Comparison of ENCODE assay signal across 28 cellular contexts in the genomic region with DNA sequence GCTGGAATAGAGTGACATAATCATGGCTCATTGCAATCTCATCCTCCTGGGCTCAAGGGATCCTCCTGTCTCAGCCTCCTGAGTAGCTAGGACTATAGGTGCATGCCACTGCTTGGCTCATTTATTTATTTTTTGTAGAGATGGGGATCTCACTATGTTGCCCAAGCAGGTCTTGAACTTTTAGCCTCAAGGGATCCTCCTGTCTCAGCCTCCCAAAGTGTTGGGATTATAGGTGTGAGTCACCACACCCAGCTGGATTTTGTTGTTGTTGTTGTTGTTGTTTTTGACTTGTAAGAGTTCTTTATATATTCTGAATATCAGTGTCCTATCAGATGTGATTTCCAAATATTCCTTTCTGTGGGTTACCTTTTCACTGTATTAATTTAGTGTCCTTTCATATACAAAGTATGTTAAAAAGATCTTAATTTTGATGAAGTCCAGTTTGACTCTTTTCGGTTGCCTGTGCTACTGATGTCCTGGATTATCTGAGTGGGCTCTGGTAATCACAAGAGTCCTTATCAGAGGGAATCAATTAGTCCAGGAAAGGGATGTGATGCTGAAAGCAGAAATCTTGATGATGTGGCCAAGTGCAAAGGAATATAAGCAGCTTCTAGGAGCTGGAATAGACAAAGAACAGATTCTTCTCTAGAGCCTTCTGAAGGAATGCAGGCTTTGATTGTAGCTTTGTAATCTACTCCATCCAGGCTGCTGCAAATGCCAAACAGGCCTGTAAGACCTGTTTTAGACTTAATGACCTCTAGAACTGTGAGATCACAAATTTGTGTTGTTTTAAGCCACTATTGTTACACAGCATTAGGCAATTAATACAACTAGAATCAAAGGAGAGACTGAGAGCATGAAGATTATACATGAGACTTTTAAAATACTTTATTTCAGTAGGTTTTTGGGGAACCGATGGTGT. TPM values are rescaled to one million over a fixed set of nuclear protein-coding genes. Genes with fewer than 3 reads are reported as not detected.
A peak's percentile ranks its signal among the peaks of the same experiment; 100 is the strongest.
DNase-seq lines count a peak whose midpoint lies in the region; ATAC-seq lines count a peak whose summit lies in the region.
"Had no signal": no experiment of that assay in that cellular context is flagged by ENCODE, and none has a peak within 500 bp of the region (broad histone marks: within the 10 kb centered on the region; RNA-seq: fewer than 3 reads in every experiment).

No MANE protein-coding gene starts in this region.

- H3K9ac ChIP-seq in Karpas-422 (ENCODE audit: low read length): no peak overlapping the region
- H3K9ac ChIP-seq: GM23248, SK-N-SH had no signal

- H3K4me1 ChIP-seq in CD8-positive, alpha-beta memory T cell (ENCODE audit: insufficient read depth, low read length): peaks cover 31% of the 10 kb centered on the region
- H3K4me1 ChIP-seq in Karpas-422 (ENCODE audit: low read length): peaks cover 42% of the 10 kb centered on the region
- peaks cover 3 to 7% of the 10 kb centered on the region in 2 donors for H3K4me1 ChIP-seq in naive thymus-derived CD4-positive, alpha-beta T cell (ENCODE audit: control insufficient read depth in 2 of 2, insufficient read depth in 2 of 2, low read length in 2 of 2)
- H3K4me1 ChIP-seq: testis had no signal

- H3K4me3 ChIP-seq in CD8-positive, alpha-beta memory T cell (ENCODE audit: low read length): no peak overlapping the region
- H3K4me3 ChIP-seq in Karpas-422 (ENCODE audit: low read length): no peak overlapping the region
- H3K4me3 ChIP-seq in naive thymus-derived CD4-positive, alpha-beta T cell (ENCODE audit: low read length): no peak overlapping the region
- H3K4me3 ChIP-seq: esophagus muscularis mucosa, gastroesophageal sphincter, GM23248, left ventricle myocardium inferior, testis had no signal

- peaks cover 66 to 84% (median 79%) of the 10 kb centered on the region in 3 donors for H3K4me1 Mint-ChIP-seq in CD8-positive, alpha-beta memory T cell
- H3K4me1 Mint-ChIP-seq in naive thymus-derived CD4-positive, alpha-beta T cell: peaks cover 40 to 78% (median 65%) of the 10 kb centered on the region in 7 donors
- H3K4me1 Mint-ChIP-seq: nephron had no signal

- no peak overlapping the region for H3K4me2 ChIP-seq in Karpas-422 (ENCODE audit: low read depth, low read length, poor library complexity, severe bottlenecking)
- H3K4me2 ChIP-seq: SK-N-SH had no signal

- peak overlapping the region in 5 of 8 donors; percentile 29 to 86 (median 68) for H3K27ac Mint-ChIP-seq in CD8-positive, alpha-beta memory T cell
- H3K27ac Mint-ChIP-seq in naive thymus-derived CD4-positive, alpha-beta T cell: peak overlapping the region in 2 of 9 donors; percentile 4 to 22
- H3K27ac Mint-ChIP-seq: activated B cell treated with CpG ODN at 0.5 μM for 24 hours; activated CD4-positive, alpha-beta memory T cell treated with anti-CD3 and anti-CD28 coated beads for 36 hours; activated naive CD8-positive, alpha-beta T cell treated with anti-CD3 and anti-CD28 coated beads, Interleukin-2, amount 10 ng/mL, durations not matched to agents 7 days and 5 days; nephron had no signal

- intact Hi-C loops in naive thymus-derived CD4-positive, alpha-beta T cell (cut with micrococcal nuclease): loop anchor here in 1 of 2 donors (2.0 kb wide), 1 partner anchor 17 kb away; no protein-coding TSS in a partner anchor

- H3K9me3 ChIP-seq in CD8-positive, alpha-beta memory T cell (ENCODE audit: low read length): no peaks in the 10 kb centered on the region
- no peaks in the 10 kb centered on the region for H3K9me3 ChIP-seq in Karpas-422 (ENCODE audit: low read length)
- H3K9me3 ChIP-seq in naive thymus-derived CD4-positive, alpha-beta T cell (ENCODE audit: control insufficient read depth in 2 of 3, low read length in 3 of 3): no peaks in the 10 kb centered on the region
- H3K9me3 ChIP-seq: esophagus muscularis mucosa, gastroesophageal sphincter, SK-N-SH, testis had no signal

- H3K9me2 ChIP-seq in Karpas-422 (replicated peaks; ENCODE audit: insufficient read depth, low read length): no peaks in the 10 kb centered on the region
- H3K9me2 ChIP-seq: SK-N-SH had no signal

- no peak for DNase-seq in CD8-positive, alpha-beta memory T cell
- DNase-seq in Karpas-422 (no peak), dermis blood vessel endothelial cell (peak; percentile 67), ecto neural progenitor cell (ENCODE audit: low spot score) (no peak), NCI-H446 (lab: John Stamatoyannopoulos, UW) (no peak), NCI-H446 treated with DMSO at 0.1 percent for 48 hours (lab: John Stamatoyannopoulos, UW) (no peak)
- DNase-seq in naive thymus-derived CD4-positive, alpha-beta T cell: no peak
- DNase-seq: activated B cell treated with CpG ODN at 0.5 μM for 24 hours; activated CD4-positive, alpha-beta memory T cell treated with anti-CD3 and anti-CD28 coated beads for 36 hours; activated CD8-positive, alpha-beta memory T cell treated with anti-CD3 and anti-CD28 coated beads, Interleukin-2, amount 50 U/mL, for 48 hours; activated naive CD8-positive, alpha-beta T cell treated with anti-CD3 and anti-CD28 coated beads, Interleukin-2, amount 10 ng/mL, durations not matched to agents 7 days and 5 days; C1 segment of cervical spinal cord; effector CD4-positive, alpha-beta T cell; GM23248; hypothalamus; KG1; left ventricle myocardium inferior; midbrain; NCI-H146; right cardiac atrium; SK-N-SH; stimulated activated CD4-positive, alpha-beta T cell treated with anti-CD3 and anti-CD28 coated beads, Interleukin-4, amount 100 ng/mL, for 4 hours; stimulated activated naive CD4-positive, alpha-beta T cell treated with Interleukin-2 at 50 U/mL for 16 hours; testis had no signal

- H3K4me3 Mint-ChIP-seq in CD8-positive, alpha-beta memory T cell: peak overlapping the region in 4 of 7 donors; percentile 9 to 29 (median 20)
- H3K4me3 Mint-ChIP-seq in naive thymus-derived CD4-positive, alpha-beta T cell: peak overlapping the region in 6 of 10 donors; percentile 1 to 48 (median 40)
- H3K4me3 Mint-ChIP-seq: activated B cell treated with CpG ODN at 0.5 μM for 24 hours; activated CD4-positive, alpha-beta memory T cell treated with anti-CD3 and anti-CD28 coated beads for 36 hours; activated naive CD8-positive, alpha-beta T cell treated with anti-CD3 and anti-CD28 coated beads, Interleukin-2, amount 10 ng/mL, durations not matched to agents 7 days and 5 days; nephron had no signal

- CTCF ChIA-PET in CD8-positive, alpha-beta memory T cell (lab: Charles Lee): no interaction called here
- CTCF ChIA-PET in naive thymus-derived CD4-positive, alpha-beta T cell (lab: Charles Lee): no interaction called here

- H2AFZ ChIP-seq in Karpas-422 (ENCODE audit: low read length): no peak overlapping the region
- H2AFZ ChIP-seq: GM23248 had no signal

- ATAC-seq in naive thymus-derived CD4-positive, alpha-beta T cell: no peak
- ATAC-seq: gastroesophageal sphincter, right cardiac atrium had no signal

- peaks cover 4% of the 10 kb centered on the region for H3K36me3 ChIP-seq in CD8-positive, alpha-beta memory T cell (ENCODE audit: insufficient read depth, low read length)
- H3K36me3 ChIP-seq in Karpas-422 (ENCODE audit: insufficient read depth, low read length): peaks cover 21% of the 10 kb centered on the region
- no peaks in the 10 kb centered on the region for H3K36me3 ChIP-seq in naive thymus-derived CD4-positive, alpha-beta T cell (ENCODE audit: control insufficient read depth in 2 of 3, insufficient read depth in 3 of 3, low read length in 3 of 3)
- H3K36me3 ChIP-seq: esophagus muscularis mucosa had no signal

- 0 out of 2 replicates have a peak, but pooled peaks cover 6% of the 10 kb centered on the region for H4K20me1 ChIP-seq in Karpas-422 (ENCODE audit: insufficient read depth, low read depth, low read length)

- H3K27me3 Mint-ChIP-seq in CD8-positive, alpha-beta memory T cell: no peaks in the 10 kb centered on the region
- no peaks in the 10 kb centered on the region for H3K27me3 Mint-ChIP-seq in naive thymus-derived CD4-positive, alpha-beta T cell
- H3K27me3 Mint-ChIP-seq: activated B cell treated with CpG ODN at 0.5 μM for 24 hours; activated CD4-positive, alpha-beta memory T cell treated with anti-CD3 and anti-CD28 coated beads for 36 hours; activated naive CD8-positive, alpha-beta T cell treated with anti-CD3 and anti-CD28 coated beads, Interleukin-2, amount 10 ng/mL, durations not matched to agents 7 days and 5 days had no signal

- peaks cover 20 to 38% (median 26%) of the 10 kb centered on the region in 3 donors for H3K36me3 Mint-ChIP-seq in CD8-positive, alpha-beta memory T cell
- peaks cover 4 to 60% (median 28%) of the 10 kb centered on the region in 5 donors for H3K36me3 Mint-ChIP-seq in naive thymus-derived CD4-positive, alpha-beta T cell

- no peaks in the 10 kb centered on the region for H3K27me3 ChIP-seq in CD8-positive, alpha-beta memory T cell (ENCODE audit: insufficient read depth, low read length, poor library complexity, severe bottlenecking)
- H3K27me3 ChIP-seq in Karpas-422 (ENCODE audit: low read length): no peaks in the 10 kb centered on the region
- H3K27me3 ChIP-seq in naive thymus-derived CD4-positive, alpha-beta T cell (ENCODE audit: control insufficient read depth in 2 of 2, insufficient read depth in 2 of 2, low read length in 2 of 2): no peaks in the 10 kb centered on the region
- H3K27me3 ChIP-seq: esophagus muscularis mucosa, gastroesophageal sphincter, testis had no signal

- H3K79me2 ChIP-seq in Karpas-422 (ENCODE audit: low read length): peaks cover 100% of the 10 kb centered on the region

- no peak overlapping the region for H3K27ac ChIP-seq in CD8-positive, alpha-beta memory T cell (ENCODE audit: low read depth, low read length)
- H3K27ac ChIP-seq in Karpas-422 (ENCODE audit: low read length): peak overlapping the region; percentile 41; the same call in 1 of the 2 replicates
- no peak overlapping the region for H3K27ac ChIP-seq in naive thymus-derived CD4-positive, alpha-beta T cell (ENCODE audit: low read depth, low read length)
- H3K27ac ChIP-seq: esophagus muscularis mucosa, gastroesophageal sphincter, GM23248, left ventricle myocardium inferior, RWPE1, testis had no signal

- POLR2A ChIA-PET in CD8-positive, alpha-beta memory T cell (lab: Charles Lee): no interaction called here
- POLR2A ChIA-PET in naive thymus-derived CD4-positive, alpha-beta T cell (lab: Charles Lee): no interaction called here

- peaks cover 0 to 2% (median 0%) of the 10 kb centered on the region in 5 donors for H3K9me3 Mint-ChIP-seq in CD8-positive, alpha-beta memory T cell
- H3K9me3 Mint-ChIP-seq in naive thymus-derived CD4-positive, alpha-beta T cell: peaks cover 0 to 27% (median 4%) of the 10 kb centered on the region in 11 donors

RNA-seq across cellular contexts. Expression of a gene that starts 30.2 kb away (rescaled TPM):
- 10 to 100 TPM; 30.9 to 33.3 TPM for total RNA-seq in CD8-positive, alpha-beta memory T cell
- 62.9 TPM for polyA plus RNA-seq in CD8-positive, alpha-beta memory T cell
- 42.3 and 77.7 TPM in 2 replicates for total RNA-seq in Karpas-422 (2014; rRNA removed; shearing (Covaris generic); ENCODE audit: low replicate concordance)
- total RNA-seq in dermis blood vessel endothelial cell: 102 and 150 TPM in 2 replicates
- total RNA-seq in naive thymus-derived CD4-positive, alpha-beta T cell: 10 to 100 TPM; 41.1 to 59.6 (median 47.3) TPM
- 10 to 100 TPM; 39.1 to 51.4 TPM for polyA plus RNA-seq in naive thymus-derived CD4-positive, alpha-beta T cell
